ENCODE assay signal across 1 cellular context in the genomic region with DNA sequence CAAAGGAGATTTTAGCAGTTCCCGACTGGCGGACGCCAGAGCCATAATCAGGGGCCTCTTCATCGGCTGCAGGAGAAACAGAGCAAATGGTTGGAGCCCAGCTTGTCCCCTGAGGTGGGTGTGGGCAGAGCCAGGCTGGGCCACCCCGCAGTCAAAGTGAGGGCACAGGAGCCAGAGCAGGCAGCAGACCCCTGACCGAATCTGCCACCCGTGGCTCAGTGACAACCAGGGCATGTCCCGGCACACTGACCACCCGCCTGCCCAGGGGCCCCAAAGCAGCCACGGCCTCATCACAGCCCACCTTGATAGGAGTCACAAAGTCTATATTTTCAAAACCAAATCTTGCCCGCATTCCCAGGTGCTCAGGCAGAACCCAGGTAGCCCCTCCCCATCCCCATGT.
TF ChIP-seq lines count a peak whose summit lies in the region.

No MANE protein-coding gene starts in this region.

TF ChIP-seq in H1, 55 proteins besides CTCF, POLR2A, EP300 and RAD21:
- TF ChIP-seq RBBP5 (IDR thresholded peaks at IDR 0.05; ENCODE audit: borderline replicate concordance, low read depth, low read length), result no peak
- TF ChIP-seq ASH2L (IDR thresholded peaks at IDR 0.05; ENCODE audit: low read length), result no peak
- TF ChIP-seq SAP30 (IDR thresholded peaks at IDR 0.05; ENCODE audit: insufficient read depth, insufficient replicate concordance, low read length), result no peak
- no peak for TF ChIP-seq RFX5 (IDR thresholded peaks at IDR 0.05; ENCODE audit: borderline replicate concordance, low read depth, low read length)
- TF ChIP-seq HDAC2 (IDR thresholded peaks at IDR 0.05; ENCODE audit: borderline replicate concordance in 1 of 2, low read depth in 2 of 2, low read length in 2 of 2), result no peak
- no peak for TF ChIP-seq KDM1A (IDR thresholded peaks at IDR 0.05; ENCODE audit: borderline replicate concordance, low read length)
- no peak for TF ChIP-seq RNF2 (IDR thresholded peaks at IDR 0.05; ENCODE audit: borderline replicate concordance, low read depth, low read length, missing control alignments, poor library complexity, severe bottlenecking)
- TF ChIP-seq BCL11A (IDR thresholded peaks at IDR 0.05; ENCODE audit: low read depth in 2 of 2, low read length in 2 of 2), result no peak
- TF ChIP-seq YY1 (IDR thresholded peaks at IDR 0.05; ENCODE audit: low read depth, low read length), result no peak
- no peak for TF ChIP-seq CEBPB (IDR thresholded peaks at IDR 0.05; ENCODE audit: low read depth, low read length)
- TF ChIP-seq, protein P1, sequence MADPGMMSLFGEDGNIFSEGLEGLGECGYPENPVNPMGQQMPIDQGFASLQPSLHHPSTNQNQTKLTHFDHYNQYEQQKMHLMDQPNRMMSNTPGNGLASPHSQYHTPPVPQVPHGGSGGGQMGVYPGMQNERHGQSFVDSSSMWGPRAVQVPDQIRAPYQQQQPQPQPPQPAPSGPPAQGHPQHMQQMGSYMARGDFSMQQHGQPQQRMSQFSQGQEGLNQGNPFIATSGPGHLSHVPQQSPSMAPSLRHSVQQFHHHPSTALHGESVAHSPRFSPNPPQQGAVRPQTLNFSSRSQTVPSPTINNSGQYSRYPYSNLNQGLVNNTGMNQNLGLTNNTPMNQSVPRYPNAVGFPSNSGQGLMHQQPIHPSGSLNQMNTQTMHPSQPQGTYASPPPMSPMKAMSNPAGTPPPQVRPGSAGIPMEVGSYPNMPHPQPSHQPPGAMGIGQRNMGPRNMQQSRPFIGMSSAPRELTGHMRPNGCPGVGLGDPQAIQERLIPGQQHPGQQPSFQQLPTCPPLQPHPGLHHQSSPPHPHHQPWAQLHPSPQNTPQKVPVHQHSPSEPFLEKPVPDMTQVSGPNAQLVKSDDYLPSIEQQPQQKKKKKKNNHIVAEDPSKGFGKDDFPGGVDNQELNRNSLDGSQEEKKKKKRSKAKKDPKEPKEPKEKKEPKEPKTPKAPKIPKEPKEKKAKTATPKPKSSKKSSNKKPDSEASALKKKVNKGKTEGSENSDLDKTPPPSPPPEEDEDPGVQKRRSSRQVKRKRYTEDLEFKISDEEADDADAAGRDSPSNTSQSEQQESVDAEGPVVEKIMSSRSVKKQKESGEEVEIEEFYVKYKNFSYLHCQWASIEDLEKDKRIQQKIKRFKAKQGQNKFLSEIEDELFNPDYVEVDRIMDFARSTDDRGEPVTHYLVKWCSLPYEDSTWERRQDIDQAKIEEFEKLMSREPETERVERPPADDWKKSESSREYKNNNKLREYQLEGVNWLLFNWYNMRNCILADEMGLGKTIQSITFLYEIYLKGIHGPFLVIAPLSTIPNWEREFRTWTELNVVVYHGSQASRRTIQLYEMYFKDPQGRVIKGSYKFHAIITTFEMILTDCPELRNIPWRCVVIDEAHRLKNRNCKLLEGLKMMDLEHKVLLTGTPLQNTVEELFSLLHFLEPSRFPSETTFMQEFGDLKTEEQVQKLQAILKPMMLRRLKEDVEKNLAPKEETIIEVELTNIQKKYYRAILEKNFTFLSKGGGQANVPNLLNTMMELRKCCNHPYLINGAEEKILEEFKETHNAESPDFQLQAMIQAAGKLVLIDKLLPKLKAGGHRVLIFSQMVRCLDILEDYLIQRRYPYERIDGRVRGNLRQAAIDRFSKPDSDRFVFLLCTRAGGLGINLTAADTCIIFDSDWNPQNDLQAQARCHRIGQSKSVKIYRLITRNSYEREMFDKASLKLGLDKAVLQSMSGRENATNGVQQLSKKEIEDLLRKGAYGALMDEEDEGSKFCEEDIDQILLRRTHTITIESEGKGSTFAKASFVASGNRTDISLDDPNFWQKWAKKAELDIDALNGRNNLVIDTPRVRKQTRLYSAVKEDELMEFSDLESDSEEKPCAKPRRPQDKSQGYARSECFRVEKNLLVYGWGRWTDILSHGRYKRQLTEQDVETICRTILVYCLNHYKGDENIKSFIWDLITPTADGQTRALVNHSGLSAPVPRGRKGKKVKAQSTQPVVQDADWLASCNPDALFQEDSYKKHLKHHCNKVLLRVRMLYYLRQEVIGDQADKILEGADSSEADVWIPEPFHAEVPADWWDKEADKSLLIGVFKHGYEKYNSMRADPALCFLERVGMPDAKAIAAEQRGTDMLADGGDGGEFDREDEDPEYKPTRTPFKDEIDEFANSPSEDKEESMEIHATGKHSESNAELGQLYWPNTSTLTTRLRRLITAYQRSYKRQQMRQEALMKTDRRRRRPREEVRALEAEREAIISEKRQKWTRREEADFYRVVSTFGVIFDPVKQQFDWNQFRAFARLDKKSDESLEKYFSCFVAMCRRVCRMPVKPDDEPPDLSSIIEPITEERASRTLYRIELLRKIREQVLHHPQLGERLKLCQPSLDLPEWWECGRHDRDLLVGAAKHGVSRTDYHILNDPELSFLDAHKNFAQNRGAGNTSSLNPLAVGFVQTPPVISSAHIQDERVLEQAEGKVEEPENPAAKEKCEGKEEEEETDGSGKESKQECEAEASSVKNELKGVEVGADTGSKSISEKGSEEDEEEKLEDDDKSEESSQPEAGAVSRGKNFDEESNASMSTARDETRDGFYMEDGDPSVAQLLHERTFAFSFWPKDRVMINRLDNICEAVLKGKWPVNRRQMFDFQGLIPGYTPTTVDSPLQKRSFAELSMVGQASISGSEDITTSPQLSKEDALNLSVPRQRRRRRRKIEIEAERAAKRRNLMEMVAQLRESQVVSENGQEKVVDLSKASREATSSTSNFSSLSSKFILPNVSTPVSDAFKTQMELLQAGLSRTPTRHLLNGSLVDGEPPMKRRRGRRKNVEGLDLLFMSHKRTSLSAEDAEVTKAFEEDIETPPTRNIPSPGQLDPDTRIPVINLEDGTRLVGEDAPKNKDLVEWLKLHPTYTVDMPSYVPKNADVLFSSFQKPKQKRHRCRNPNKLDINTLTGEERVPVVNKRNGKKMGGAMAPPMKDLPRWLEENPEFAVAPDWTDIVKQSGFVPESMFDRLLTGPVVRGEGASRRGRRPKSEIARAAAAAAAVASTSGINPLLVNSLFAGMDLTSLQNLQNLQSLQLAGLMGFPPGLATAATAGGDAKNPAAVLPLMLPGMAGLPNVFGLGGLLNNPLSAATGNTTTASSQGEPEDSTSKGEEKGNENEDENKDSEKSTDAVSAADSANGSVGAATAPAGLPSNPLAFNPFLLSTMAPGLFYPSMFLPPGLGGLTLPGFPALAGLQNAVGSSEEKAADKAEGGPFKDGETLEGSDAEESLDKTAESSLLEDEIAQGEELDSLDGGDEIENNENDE (IDR thresholded peaks at IDR 0.05; ENCODE audit: insufficient replicate concordance, low read length), result no peak
- TF ChIP-seq HDAC6 (IDR thresholded peaks at IDR 0.05; ENCODE audit: low read depth, low read length), result no peak
- no peak for TF ChIP-seq MAFK (IDR thresholded peaks at IDR 0.05; ENCODE audit: low read depth, low read length)
- no peak for TF ChIP-seq POU5F1 (IDR thresholded peaks at IDR 0.05; ENCODE audit: low read depth, low read length)
- TF ChIP-seq CBX8 (IDR thresholded peaks at IDR 0.05; ENCODE audit: borderline replicate concordance, low read depth, low read length), result no peak
